Comparison of ENCODE assay signal across 1 cellular context in genomic region chr10:28214185-28214584, GRCh38.
TF ChIP-seq lines count a peak whose summit lies in the region.

No MANE protein-coding gene starts in this region.

TF ChIP-seq in IMR-90, 13 proteins besides CTCF, POLR2A, EP300 and RAD21 (continued from another document):
- TF ChIP-seq BHLHE40 (IDR thresholded peaks at IDR 0.05; ENCODE audit: low read depth, low read length) (no peak), CHD1 (IDR thresholded peaks at IDR 0.05; ENCODE audit: low read depth, low read length) (no peak)
